9 cellular contexts compared by ENCODE assay signal in genomic region chr6:43856005-43856765, GRCh38.
DNase-seq lines count a peak whose midpoint lies in the region; ATAC-seq and TF ChIP-seq lines count a peak whose summit lies in the region.
"Had no signal": no experiment of that assay in that cellular context is flagged by ENCODE, and none has a peak within 500 bp of the region (broad histone marks: within the 10 kb centered on the region; RNA-seq: fewer than 3 reads in every experiment).

No MANE protein-coding gene starts in this region.

- no peak for TF ChIP-seq POLR2A in Peyer's patch (IDR thresholded peaks at IDR 0.05)

- intact Hi-C loops in psoas muscle (cut with DNase I) = loop anchor here (1.0 to 10.0 kb wide), 3 partner anchors 96 to 219 kb away; no protein-coding TSS in a partner anchor

- TF ChIP-seq CTCF in GM12875 (IDR thresholded peaks at IDR 0.05; ENCODE audit: borderline replicate concordance, insufficient read depth, low read depth, low read length) = peak; percentile 20; the same call in 1 of the 2 replicates
- peak in 4 of 6 experiments; percentile 20 to 65 (median 56) for TF ChIP-seq CTCF in Peyer's patch (IDR thresholded peaks at IDR 0.05)
- peak; percentile 26 for TF ChIP-seq CTCF in fibroblast of pulmonary artery (IDR thresholded peaks at IDR 0.05; ENCODE audit: low read length, missing control alignments)
- TF ChIP-seq CTCF in psoas muscle (IDR thresholded peaks at IDR 0.05) = peak; percentile 53

- H3K27ac ChIP-seq in Peyer's patch (no peak overlapping the region), psoas muscle (peak overlapping the region; percentile 68)

- H3K36me3 ChIP-seq in Peyer's patch (no peaks in the 10 kb centered on the region), psoas muscle (ENCODE audit: insufficient read depth in 1 of 2, low read depth in 1 of 2) (no peaks in the 10 kb centered on the region), MG63 (no peaks in the 10 kb centered on the region)

- H3K4me3 ChIP-seq in GM12875 (ENCODE audit: low read depth, low read length) (no peak overlapping the region), Peyer's patch (no peak overlapping the region), fibroblast of pulmonary artery (replicated peaks; ENCODE audit: low read depth, low read length) (no peak overlapping the region), psoas muscle (no peak overlapping the region), MG63 (no peak overlapping the region)

- H3K27me3 ChIP-seq in Peyer's patch (no peaks in the 10 kb centered on the region), psoas muscle (ENCODE audit: insufficient read depth in 3 of 3, low read length in 2 of 3) (no peaks in the 10 kb centered on the region), MG63 (no peaks in the 10 kb centered on the region)

- ATAC-seq in psoas muscle (peak; percentile 91 to 96 (median 92)), HG02884 (IDR thresholded peaks at IDR 0.05; ENCODE audit: unreplicated experiment) (no peak), GM21825 (IDR thresholded peaks at IDR 0.05; ENCODE audit: unreplicated experiment) (no peak)

- 54 to 69% (median 57%) methylated on average over 6 of the region's 6 CpGs for WGBS in psoas muscle, 3 donors

- H3K4me1 ChIP-seq in Peyer's patch (no peaks in the 10 kb centered on the region), psoas muscle (no peaks in the 10 kb centered on the region)

- H3K9me3 ChIP-seq in Peyer's patch (no peaks in the 10 kb centered on the region), psoas muscle (no peaks in the 10 kb centered on the region), MG63 (no peaks in the 10 kb centered on the region)

- peak in 2 of 3 donors; percentile 60 to 62 for DNase-seq in Peyer's patch
- DNase-seq in fibroblast of pulmonary artery (ENCODE audit: low read depth) = peak; percentile 35
- DNase-seq in psoas muscle = peak; percentile 57 to 72
- no peak for DNase-seq in NCI-H1417 treated with DMSO at 0.1 percent for 48 hours (lab: John Stamatoyannopoulos, UW)
- DNase-seq in MG63 = no peak
- DNase-seq: activated gamma-delta T cell had no signal

Comparison
In these comparisons a context has a peak if more than half of its experiments do, and no peak if none do; other contexts are left out.
1. DNase-seq: peak in Peyer's patch (2 of 3), fibroblast of pulmonary artery (single experiment) and psoas muscle (2 of 2); none in NCI-H1417 treated with DMSO at 0.1 percent for 48 hours (single experiment) and MG63 (single experiment).
2. ATAC-seq: peak in psoas muscle (4 of 4); none in HG02884 (single experiment) and GM21825 (single experiment).
3. Peak in every context shown above with its lines, with median percentiles within 50 percentile points of each other: CTCF ChIP-seq.